Comparison of ENCODE assay signal across 8 cellular contexts in the genomic region with DNA sequence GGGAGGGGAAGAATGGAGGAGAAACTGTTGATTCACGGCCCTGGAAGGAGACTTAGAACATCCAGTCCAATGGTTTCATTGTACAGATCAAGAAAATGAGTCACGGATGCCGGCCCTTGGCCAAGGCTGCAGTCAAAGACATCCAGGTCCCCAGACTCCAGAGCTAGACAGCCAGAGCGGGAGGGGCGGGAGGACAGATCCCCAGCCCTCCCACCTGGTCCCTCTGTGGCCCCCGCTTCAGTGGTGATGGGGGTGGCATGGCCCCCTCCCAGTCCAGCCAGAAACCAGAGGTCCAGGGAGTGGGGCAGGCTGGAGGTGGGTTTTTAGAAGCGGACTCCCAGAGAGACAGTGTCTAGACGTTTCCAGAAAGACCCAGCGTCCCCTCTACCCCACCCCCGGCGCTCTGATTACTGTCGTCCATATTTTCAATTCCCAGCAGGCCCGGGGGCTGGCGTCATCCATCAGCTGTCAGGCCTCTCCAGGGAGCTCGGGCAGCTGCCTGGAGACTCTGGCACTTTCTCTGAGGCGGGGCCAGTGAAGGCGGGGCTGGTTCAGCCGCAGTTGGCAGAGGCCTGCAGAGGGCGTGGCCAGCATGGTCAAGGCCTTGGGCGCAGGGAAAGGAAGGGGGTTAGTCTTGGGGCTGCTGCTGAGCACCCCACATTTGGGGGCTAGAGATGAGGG. TPM values are rescaled to one million over a fixed set of nuclear protein-coding genes. Genes with fewer than 3 reads are reported as not detected.
DNase-seq lines count a peak whose midpoint lies in the region; ATAC-seq and TF ChIP-seq lines count a peak whose summit lies in the region.

No MANE protein-coding gene starts in this region.

- H3K4me3 ChIP-seq in RWPE2 (ENCODE audit: severe bottlenecking) (peak overlapping the region; percentile 18), epithelial cell of proximal tubule (ENCODE audit: low read depth, low read length) (peak overlapping the region; percentile 50), upper lobe of right lung (peak overlapping the region; percentile 42)

- ATAC-seq in RWPE2 (ENCODE audit: low read depth) (peak; percentile 57), upper lobe of right lung (peak; percentile 86), GM19467 (IDR thresholded peaks at IDR 0.05; ENCODE audit: unreplicated experiment) (no peak)

- H3K9me3 ChIP-seq in RWPE2 (ENCODE audit: severe bottlenecking) (no peaks in the 10 kb centered on the region), upper lobe of right lung (no peaks in the 10 kb centered on the region)

- DNase-seq in DMS79 treated with DMSO at 0.1 percent for 48 hours (lab: John Stamatoyannopoulos, UW), result peak; percentile 88
- DNase-seq in MV-4-11 (lab: John Stamatoyannopoulos, UW), result peak; percentile 88
- DNase-seq in RWPE2 (ENCODE audit: low spot score), result peak; percentile 97
- DNase-seq in epithelial cell of proximal tubule (ENCODE audit: low read depth), result no peak
- peak; percentile 95 for DNase-seq in midbrain (lab: John Stamatoyannopoulos, UW)
- DNase-seq in upper lobe of right lung, result peak; percentile 98
- no peak for DNase-seq in 8988T

- peaks cover 36% of the 10 kb centered on the region for H3K4me1 ChIP-seq in RWPE2 (ENCODE audit: insufficient read depth, poor library complexity, severe bottlenecking)
- peaks cover 52% of the 10 kb centered on the region for H3K4me1 ChIP-seq in upper lobe of right lung

- no peaks in the 10 kb centered on the region for H3K27me3 ChIP-seq in RWPE2 (ENCODE audit: insufficient read depth, poor library complexity, severe bottlenecking)
- no peaks in the 10 kb centered on the region for H3K27me3 ChIP-seq in upper lobe of right lung

- intact Hi-C loops in upper lobe of right lung (cut with DNase I), result no loop called here

- TF ChIP-seq CTCF in RWPE2 (IDR thresholded peaks at IDR 0.05; ENCODE audit: poor library complexity, severe bottlenecking), result no peak
- no peak for TF ChIP-seq CTCF in epithelial cell of proximal tubule (conservative IDR thresholded peaks at IDR 0.05; ENCODE audit: low read depth, low read length)
- TF ChIP-seq CTCF in upper lobe of right lung (IDR thresholded peaks at IDR 0.05), result no peak

- H3K27ac ChIP-seq in RWPE2 (ENCODE audit: poor library complexity, severe bottlenecking) (peak overlapping the region; percentile 90), upper lobe of right lung (peak overlapping the region; percentile 95)

- H3K36me3 ChIP-seq in RWPE2 (ENCODE audit: low read depth), result no peaks in the 10 kb centered on the region
- H3K36me3 ChIP-seq in upper lobe of right lung, result no peaks in the 10 kb centered on the region

RNA-seq across cellular contexts. Expression of gene HSPB1, which starts 8.0 kb away (rescaled TPM):
- total RNA-seq in epithelial cell of proximal tubule, result 199 and 435 TPM in 2 replicates
- 494 TPM for total RNA-seq in upper lobe of right lung

Comparison
In these comparisons a context has a peak if more than half of its experiments do, and no peak if none do; other contexts are left out.
1. DNase-seq: peak in DMS79 treated with DMSO at 0.1 percent for 48 hours (single experiment), MV-4-11 (single experiment), RWPE2 (single experiment), midbrain (single experiment) and upper lobe of right lung (single experiment); none in epithelial cell of proximal tubule (single experiment) and 8988T (single experiment).
2. Peak in every context shown above with its lines, with median percentiles within 50 percentile points of each other: H3K4me3 ChIP-seq.